In the genomic region with DNA sequence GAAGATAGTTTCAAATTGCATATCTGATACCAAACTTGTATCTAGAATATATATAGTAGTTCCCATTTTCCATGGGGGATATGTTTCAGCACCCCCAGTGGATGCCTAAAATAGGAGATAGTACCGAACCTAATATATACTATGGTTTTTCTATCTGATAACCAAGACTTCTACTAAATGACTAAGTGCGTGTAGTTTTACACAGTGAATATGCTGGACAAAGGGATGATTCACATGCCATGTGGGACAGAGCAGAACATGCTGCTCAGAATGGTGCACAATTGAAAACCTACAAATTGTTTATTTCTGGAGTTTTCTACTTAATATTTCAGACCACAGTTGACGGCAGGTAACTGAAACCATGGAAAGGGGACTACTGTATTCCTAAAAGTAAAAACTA, we compare ENCODE assay signal across 27 cellular contexts.
DNase-seq lines count a peak whose midpoint lies in the region; FAIRE-seq and TF ChIP-seq lines count a peak whose summit lies in the region.
"Had no signal": no experiment of that assay in that cellular context is flagged by ENCODE, and none has a peak within 500 bp of the region (broad histone marks: within the 10 kb centered on the region; RNA-seq: fewer than 3 reads in every experiment).

No MANE protein-coding gene starts in this region.

- no peak overlapping the region for H2BK120ac ChIP-seq in mesendoderm (ENCODE audit: low read depth, low read length)

- H3K27ac ChIP-seq in breast epithelium (no peak overlapping the region), substantia nigra (ENCODE audit: low read depth, low read length, poor library complexity, severe bottlenecking) (no peak overlapping the region), mesendoderm (ENCODE audit: low read depth, low read length) (no peak overlapping the region)
- H3K27ac ChIP-seq: HL-60, suprapubic skin, upper lobe of left lung had no signal

- no peak overlapping the region for H4K5ac ChIP-seq in mesendoderm (ENCODE audit: low read length)

- H3K4me1 ChIP-seq in breast epithelium (no peaks in the 10 kb centered on the region), mesendoderm (ENCODE audit: control insufficient read depth, low read depth, low read length) (no peaks in the 10 kb centered on the region)
- H3K4me1 ChIP-seq: suprapubic skin, upper lobe of left lung had no signal

- no peak overlapping the region for H3K56ac ChIP-seq in mesendoderm (ENCODE audit: low read length)

- peak overlapping the region; percentile 57 for H3K27ac Mint-ChIP-seq in MCF 10A (ENCODE audit: low read depth, unreplicated experiment)
- H3K27ac Mint-ChIP-seq: activated naive CD4-positive, alpha-beta T cell treated with anti-CD3 and anti-CD28 coated beads, Interleukin-2, amount 50 U/mL, for 24 hours; activated T-helper 2 cell treated with anti-CD3 and anti-CD28 coated beads, Interferon-gamma antibody, Interleukin-2, Interleukin-4, amounts not matched to agents 10 μg/mL and 5 μg/mL and 100 μg/mL, durations not matched to agents 14 hours and 24 hours and 36 hours; CD4-positive, CD25-positive, alpha-beta regulatory T cell; memory B cell; stimulated activated naive B cell treated with anti-CD40 and anti-IgM and Interleukin-4, amounts not matched to agents 10 μg/mL and 1 μg/mL and 100 μg/mL, for 72 hours; T-helper 2 cell treated with Interferon-gamma antibody and Interleukin-4, amounts not matched to agents 5 μg/mL and 100 μg/mL, for 36 hours had no signal

- no peak overlapping the region for H2AK5ac ChIP-seq in mesendoderm (ENCODE audit: low read length)

- CTCF ChIA-PET in MCF 10A (lab: Yijun Ruan, JAX) = interaction anchor here (0.6 to 1.4 kb wide), 4 partner anchors 26 to 289 kb away, joined by 3 to 4 read pairs (median 3); no protein-coding TSS in a partner anchor

- no peak overlapping the region for H3K9ac ChIP-seq in mesendoderm (ENCODE audit: low read length)

- H3K36me3 Mint-ChIP-seq in MCF 10A (ENCODE audit: insufficient read depth, unreplicated experiment) = no peaks in the 10 kb centered on the region
- H3K36me3 Mint-ChIP-seq: activated naive CD4-positive, alpha-beta T cell treated with anti-CD3 and anti-CD28 coated beads, Interleukin-2, amount 50 U/mL, for 24 hours; memory B cell; stimulated activated naive B cell treated with anti-CD40 and anti-IgM and Interleukin-4, amounts not matched to agents 10 μg/mL and 1 μg/mL and 100 μg/mL, for 72 hours had no signal

- H3K23ac ChIP-seq in mesendoderm (ENCODE audit: low read length) = no peak overlapping the region

- no peak for TF ChIP-seq POLR2A in breast epithelium (IDR thresholded peaks at IDR 0.05)

- TF ChIP-seq CTCF in MCF 10A (IDR thresholded peaks at IDR 0.05; ENCODE audit: unreplicated experiment) (no peak), breast epithelium (IDR thresholded peaks at IDR 0.05) (no peak), bronchial epithelial cell (IDR thresholded peaks at IDR 0.05; ENCODE audit: insufficient read depth, low read length, severe bottlenecking) (no peak)

- H3K4me3 ChIP-seq in breast epithelium (no peak overlapping the region), bronchial epithelial cell (ENCODE audit: low read depth, low read length) (no peak overlapping the region), mesendoderm (ENCODE audit: low read length) (no peak overlapping the region)
- H3K4me3 ChIP-seq: suprapubic skin, upper lobe of left lung had no signal

- H3K4me3 Mint-ChIP-seq in MCF 10A (ENCODE audit: unreplicated experiment) = no peak overlapping the region
- H3K4me3 Mint-ChIP-seq: activated naive CD4-positive, alpha-beta T cell treated with anti-CD3 and anti-CD28 coated beads, Interleukin-2, amount 50 U/mL, for 24 hours; CD4-positive, CD25-positive, alpha-beta regulatory T cell; memory B cell; stimulated activated naive B cell treated with anti-CD40 and anti-IgM and Interleukin-4, amounts not matched to agents 10 μg/mL and 1 μg/mL and 100 μg/mL, for 72 hours; T-helper 2 cell treated with Interferon-gamma antibody and Interleukin-4, amounts not matched to agents 5 μg/mL and 100 μg/mL, for 36 hours had no signal

- no peak overlapping the region for H2BK5ac ChIP-seq in mesendoderm (ENCODE audit: low read length)

- H3K79me1 ChIP-seq in mesendoderm (ENCODE audit: low read length) = no peaks in the 10 kb centered on the region

- WGBS in mesendoderm (ENCODE audit: extremely low coverage, insufficient coverage, low lambda C conversion rate) = no CpG with 5 or more reads among the region's 3 CpGs

- no peak overlapping the region for H3K18ac ChIP-seq in mesendoderm (ENCODE audit: low read length)

- H3K9me3 ChIP-seq in breast epithelium = no peaks in the 10 kb centered on the region
- H3K9me3 ChIP-seq: suprapubic skin had no signal

- POLR2A ChIA-PET in MCF 10A (lab: Yijun Ruan, JAX) = interaction anchor here (0.8 to 1.4 kb wide), 4 partner anchors 24 to 290 kb away, joined by 3 to 4 read pairs (median 4); no protein-coding TSS in a partner anchor

- H2BK15ac ChIP-seq in mesendoderm (replicated peaks; ENCODE audit: low read depth) = no peak overlapping the region

- no peaks in the 10 kb centered on the region for H3K27me3 Mint-ChIP-seq in MCF 10A (ENCODE audit: insufficient read depth, unreplicated experiment)
- H3K27me3 Mint-ChIP-seq: activated naive CD4-positive, alpha-beta T cell treated with anti-CD3 and anti-CD28 coated beads, Interleukin-2, amount 50 U/mL, for 24 hours; CD4-positive, CD25-positive, alpha-beta regulatory T cell; memory B cell; stimulated activated naive B cell treated with anti-CD40 and anti-IgM and Interleukin-4, amounts not matched to agents 10 μg/mL and 1 μg/mL and 100 μg/mL, for 72 hours had no signal

- H3K36me3 ChIP-seq in breast epithelium (no peaks in the 10 kb centered on the region), bronchial epithelial cell (ENCODE audit: control insufficient read depth, insufficient read depth, low read length) (no peaks in the 10 kb centered on the region), mesendoderm (ENCODE audit: control insufficient read depth, insufficient read depth, low read length) (no peaks in the 10 kb centered on the region)
- H3K36me3 ChIP-seq: suprapubic skin, upper lobe of left lung had no signal

- no peaks in the 10 kb centered on the region for H3K4me1 Mint-ChIP-seq in MCF 10A (ENCODE audit: insufficient read depth, unreplicated experiment)
- H3K4me1 Mint-ChIP-seq: activated naive CD4-positive, alpha-beta T cell treated with anti-CD3 and anti-CD28 coated beads, Interleukin-2, amount 50 U/mL, for 24 hours; stimulated activated naive B cell treated with anti-CD40 and anti-IgM and Interleukin-4, amounts not matched to agents 10 μg/mL and 1 μg/mL and 100 μg/mL, for 72 hours had no signal

- FAIRE-seq in bronchial epithelial cell (lab: Jason Lieb, UNC) = no peak
- FAIRE-seq: D721Med had no signal

- H3K4ac ChIP-seq in mesendoderm (ENCODE audit: low read depth, low read length) = no peak overlapping the region

- H3K4me2 ChIP-seq in mesendoderm (ENCODE audit: low read length) = no peak overlapping the region

- peaks cover 8% of the 10 kb centered on the region for H3K9me3 Mint-ChIP-seq in MCF 10A (ENCODE audit: unreplicated experiment)

- no peaks in the 10 kb centered on the region for H3K27me3 ChIP-seq in breast epithelium
- no peaks in the 10 kb centered on the region for H3K27me3 ChIP-seq in bronchial epithelial cell (ENCODE audit: control insufficient read depth, insufficient read depth, low read length)
- no peaks in the 10 kb centered on the region for H3K27me3 ChIP-seq in mesendoderm (ENCODE audit: insufficient read depth, low read length, poor library complexity)
- H3K27me3 ChIP-seq: suprapubic skin, upper lobe of left lung had no signal

- DNase-seq in MCF 10A (ENCODE audit: unreplicated experiment) (no peak), breast epithelium (ENCODE audit: low spot score in 2 of 2) (no peak), RPMI7951 (ENCODE audit: low read depth) (peak; percentile 69), bronchial epithelial cell (ENCODE audit: low read depth) (peak; percentile 72), NCI-H1048 (lab: John Stamatoyannopoulos, UW) (no peak), substantia nigra (lab: John Stamatoyannopoulos, UW) (no peak), AML-193 (lab: John Stamatoyannopoulos, UW) (no peak), mesendoderm (no peak)
- DNase-seq: activated CD4-positive, alpha-beta T cell treated with anti-CD3 and anti-CD28 coated beads for 48 hours; activated CD8-positive, alpha-beta memory T cell treated with anti-CD3 and anti-CD28 coated beads for 24 hours; activated T-cell treated with anti-CD3 and anti-CD28 coated beads for 4 hours; amygdala; CD4-positive, CD25-positive, alpha-beta regulatory T cell; HCEC 1CT; NCI-H1092 treated with DMSO at 0.1 percent for 48 hours; NCI-H187; NCI-H524 treated with DMSO at 0.1 percent for 48 hours; SHP77; stimulated activated naive B cell treated with anti-CD40 and anti-IgM and Interleukin-4, amounts not matched to agents 10 μg/mL and 1 μg/mL and 100 μg/mL, for 72 hours; upper lobe of left lung had no signal

- intact Hi-C loops in MCF 10A (cut with micrococcal nuclease) = no loop called here
- intact Hi-C loops in breast epithelium (cut with DNase I; ENCODE audit: low total_unique reads) = no loop called here

- H3K79me2 ChIP-seq in mesendoderm (ENCODE audit: control insufficient read depth, insufficient read depth, low read length) = no peaks in the 10 kb centered on the region

- H4K8ac ChIP-seq in mesendoderm (ENCODE audit: low read depth, low read length) = no peak overlapping the region

- BruUV-seq in MCF 10A (replicated peaks; lab: Mats Ljungman, UMichigan) = no TSS peak

Comparison
In these comparisons a context has a peak if more than half of its experiments do, and no peak if none do; other contexts are left out.
1. DNase-seq: peak in RPMI7951 (single experiment) and bronchial epithelial cell (single experiment); none in MCF 10A (single experiment), breast epithelium (0 of 2), NCI-H1048 (single experiment), substantia nigra (0 of 49), AML-193 (0 of 2) and mesendoderm (single experiment).